ENCODE assay signal across 8 cellular contexts in genomic region chr17:42459256-42459982, GRCh38. TPM values are rescaled to one million over a fixed set of nuclear protein-coding genes. Genes with fewer than 3 reads are reported as not detected.
DNase-seq lines count a peak whose midpoint lies in the region; ATAC-seq and TF ChIP-seq lines count a peak whose summit lies in the region.

No MANE protein-coding gene starts in this region.

- H3K9me3 Mint-ChIP-seq in activated naive CD4-positive, alpha-beta T cell treated with anti-CD3 and anti-CD28 coated beads, Interleukin-2, amount 50 U/mL, for 72 hours: no peaks in the 10 kb centered on the region
- H3K9me3 Mint-ChIP-seq in glutamatergic neuron (ENCODE audit: unreplicated experiment): no peaks in the 10 kb centered on the region
- no peaks in the 10 kb centered on the region for H3K9me3 Mint-ChIP-seq in neural crest cell

- no peak for TF ChIP-seq CTCF in glutamatergic neuron (IDR thresholded peaks at IDR 0.05; ENCODE audit: partially characterized antibody, unreplicated experiment)
- TF ChIP-seq CTCF in neural crest cell (conservative IDR thresholded peaks at IDR 0.05): peak; percentile 49

- peak overlapping the region; percentile 95 to 98 for H3K27ac Mint-ChIP-seq in activated naive CD4-positive, alpha-beta T cell treated with anti-CD3 and anti-CD28 coated beads, Interleukin-2, amount 50 U/mL, for 72 hours
- H3K27ac Mint-ChIP-seq in glutamatergic neuron (ENCODE audit: unreplicated experiment) (peak overlapping the region; percentile 95), neural crest cell (ENCODE audit: unreplicated experiment) (peak overlapping the region; percentile 92)

- peak overlapping the region; percentile 100 for H3K4me3 Mint-ChIP-seq in glutamatergic neuron (ENCODE audit: unreplicated experiment)
- H3K4me3 Mint-ChIP-seq in neural crest cell: peak overlapping the region; percentile 97

- ATAC-seq in activated naive CD4-positive, alpha-beta T cell treated with anti-CD3 and anti-CD28 coated beads, Interleukin-2, amount 50 U/mL, for 72 hours: peak; percentile 1 to 49
- ATAC-seq in GM21723 (IDR thresholded peaks at IDR 0.05; ENCODE audit: unreplicated experiment) (no peak), HG03175 (IDR thresholded peaks at IDR 0.05; ENCODE audit: unreplicated experiment) (no peak)

- DNase-seq in activated naive CD4-positive, alpha-beta T cell treated with Interleukin-2 at 50 U/mL for 16 hours: peak; percentile 25
- DNase-seq in activated naive CD4-positive, alpha-beta T cell (lab: John Stamatoyannopoulos, UW): no peak
- DNase-seq in NCI-H510A (lab: John Stamatoyannopoulos, UW) (peak; percentile 9), glutamatergic neuron (peak; percentile 60), neural crest cell (ENCODE audit: low read depth, low spot score) (peak; percentile 11)
- peak; percentile 23 to 58 for DNase-seq in activated naive CD4-positive, alpha-beta T cell treated with anti-CD3 and anti-CD28 coated beads, Interleukin-2, amount 50 U/mL, for 72 hours (ENCODE audit: low spot score in 2 of 2)

- peaks cover 0 to 5% of the 10 kb centered on the region in 2 donors for H3K36me3 Mint-ChIP-seq in activated naive CD4-positive, alpha-beta T cell treated with anti-CD3 and anti-CD28 coated beads, Interleukin-2, amount 50 U/mL, for 72 hours
- H3K36me3 Mint-ChIP-seq in glutamatergic neuron (ENCODE audit: unreplicated experiment): no peaks in the 10 kb centered on the region
- H3K36me3 Mint-ChIP-seq in neural crest cell (ENCODE audit: low read depth): no peaks in the 10 kb centered on the region

- H3K4me1 Mint-ChIP-seq in glutamatergic neuron (ENCODE audit: low read depth, unreplicated experiment) (peaks cover 4% of the 10 kb centered on the region), neural crest cell (peaks cover 38% of the 10 kb centered on the region)

- H3K27me3 Mint-ChIP-seq in glutamatergic neuron (ENCODE audit: unreplicated experiment) (peaks cover 4% of the 10 kb centered on the region), neural crest cell (ENCODE audit: low read depth) (no peaks in the 10 kb centered on the region)

RNA-seq across cellular contexts. Expression of gene ATP6V0A1, which starts 0.7 kb away (rescaled TPM):
- 10 to 100 TPM; 14.9 to 25.5 TPM for total RNA-seq in activated naive CD4-positive, alpha-beta T cell treated with anti-CD3 and anti-CD28 coated beads, Interleukin-2, amount 50 U/mL, for 72 hours
- total RNA-seq in glutamatergic neuron (ENCODE audit: unreplicated experiment) (253 TPM), neural crest cell (59.4 and 64.7 TPM in 2 replicates)

RNA-seq across cellular contexts. Expression of gene CAVIN1, which starts 36.4 kb away (rescaled TPM):
- total RNA-seq in activated naive CD4-positive, alpha-beta T cell treated with anti-CD3 and anti-CD28 coated beads, Interleukin-2, amount 50 U/mL, for 72 hours: 1 to 10 TPM in 1 of 2 donors, under 1 TPM in 1; 0.11 to 9.4 TPM
- 0.32 TPM for total RNA-seq in glutamatergic neuron (ENCODE audit: unreplicated experiment)
- total RNA-seq in neural crest cell: 0.09 and 0.14 TPM in 2 replicates

Comparison
In these comparisons a context has a peak if more than half of its experiments do, and no peak if none do; other contexts are left out.
1. DNase-seq: peak in activated naive CD4-positive, alpha-beta T cell treated with Interleukin-2 at 50 U/mL for 16 hours (single experiment), NCI-H510A (single experiment), activated naive CD4-positive, alpha-beta T cell treated with anti-CD3 and anti-CD28 coated beads, Interleukin-2, amount 50 U/mL, for 72 hours (2 of 2), glutamatergic neuron (single experiment) and neural crest cell (single experiment); none in activated naive CD4-positive, alpha-beta T cell (0 of 4).
2. ATAC-seq: peak in activated naive CD4-positive, alpha-beta T cell treated with anti-CD3 and anti-CD28 coated beads, Interleukin-2, amount 50 U/mL, for 72 hours (2 of 2); none in GM21723 (single experiment) and HG03175 (single experiment).
3. Peak in every context shown above with its lines, with median percentiles within 50 percentile points of each other: H3K27ac Mint-ChIP-seq.